Comparison of ENCODE assay signal across 25 cellular contexts in genomic region chr3:151612119-151612518, GRCh38.
"Had no signal": no experiment of that assay in that cellular context is flagged by ENCODE, and none has a peak within 500 bp of the region (broad histone marks: within the 10 kb centered on the region; RNA-seq: fewer than 3 reads in every experiment).

No MANE protein-coding gene starts in this region.

- H3K9me3 ChIP-seq: SJSA1 had no signal

- H3K27ac ChIP-seq: SJSA1 had no signal

- H3K4me1 Mint-ChIP-seq: activated CD4-positive, alpha-beta T cell treated with anti-CD3 and anti-CD28 coated beads, Interleukin-2, amount 10 ng/mL, durations not matched to agents 24 days and 14 days; activated CD8-positive, alpha-beta memory T cell treated with anti-CD3 and anti-CD28 coated beads, Interleukin-2, amount 10 ng/mL, durations not matched to agents 7 days and 5 days; activated naive CD8-positive, alpha-beta T cell treated with anti-CD3 and anti-CD28 coated beads, Interleukin-2, amount 50 U/mL, for 24 hours had no signal

- H3K27me3 Mint-ChIP-seq: activated CD4-positive, alpha-beta T cell treated with anti-CD3 and anti-CD28 coated beads, Interleukin-2, amount 10 ng/mL, durations not matched to agents 24 days and 14 days; activated CD8-positive, alpha-beta memory T cell treated with anti-CD3 and anti-CD28 coated beads, Interleukin-2, amount 10 ng/mL, durations not matched to agents 7 days and 5 days had no signal

- ATAC-seq: activated CD4-positive, CD25-positive, alpha-beta regulatory T cell treated with anti-CD3 and anti-CD28 coated beads, Interleukin-2, amount 50 U/mL, for 24 hours; activated CD8-positive, alpha-beta memory T cell treated with anti-CD3 and anti-CD28 coated beads, Interleukin-2, amount 10 ng/mL, durations not matched to agents 7 days and 5 days; activated naive CD4-positive, alpha-beta T cell treated with anti-CD3 and anti-CD28 coated beads, Interleukin-2, amount 50 U/mL, for 72 hours; activated naive CD8-positive, alpha-beta T cell treated with anti-CD3 and anti-CD28 coated beads, Interleukin-2, amount 50 U/mL, for 24 hours; activated T-cell treated with anti-CD3 and anti-CD28 coated beads, Interleukin-2, amount 50 U/mL, for 4 hours; SK-N-SH treated with all-trans-retinoic acid at 6 μM for 48 hours had no signal

- DNase-seq: activated CD4-positive, alpha-beta T cell treated with anti-CD3 and anti-CD28 coated beads, Interleukin-2, amount 10 ng/mL, durations not matched to agents 24 days and 14 days; activated CD4-positive, alpha-beta T cell treated with anti-CD3 and anti-CD28 coated beads, Interleukin-2, amount 50 U/mL, for 48 hours; activated CD8-positive, alpha-beta memory T cell treated with anti-CD3 and anti-CD28 coated beads, Interleukin-2, amount 10 ng/mL, durations not matched to agents 7 days and 5 days; activated effector memory CD4-positive, alpha-beta T cell treated with anti-CD3 and anti-CD28 coated beads, Interleukin-2, amount 50 U/mL, for 16 hours; activated naive CD4-positive, alpha-beta T cell treated with Interleukin-2 at 50 U/mL for 16 hours; activated naive CD8-positive, alpha-beta T cell treated with anti-CD3 and anti-CD28 coated beads, Interleukin-2, amount 50 U/mL, for 24 hours; activated T-cell treated with anti-CD3 and anti-CD28 coated beads, Interleukin-2, amount 50 U/mL, for 4 hours; amygdala; NCI-H1105 treated with DMSO at 0.1 percent for 48 hours; NCI-H1436 treated with DMSO at 0.1 percent for 48 hours; NCI-H187; NCI-H2081; NCI-H510A treated with DMSO at 0.1 percent for 48 hours; NCI-H69; NK-92 treated with Interleukin-12 subunit alpha and Interleukin-12 subunit beta, amount 100 ng/mL, for 24 hours; OCI-M1; SHP77; SW 1271 had no signal

- H3K36me3 Mint-ChIP-seq: activated CD8-positive, alpha-beta memory T cell treated with anti-CD3 and anti-CD28 coated beads, Interleukin-2, amount 10 ng/mL, durations not matched to agents 7 days and 5 days; activated naive CD4-positive, alpha-beta T cell treated with anti-CD3 and anti-CD28 coated beads, Interleukin-2, amount 50 U/mL, for 72 hours had no signal

- H3K27ac Mint-ChIP-seq: activated CD4-positive, alpha-beta T cell treated with anti-CD3 and anti-CD28 coated beads, Interleukin-2, amount 10 ng/mL, durations not matched to agents 24 days and 14 days; activated CD8-positive, alpha-beta memory T cell treated with anti-CD3 and anti-CD28 coated beads, Interleukin-2, amount 10 ng/mL, durations not matched to agents 7 days and 5 days; activated naive CD4-positive, alpha-beta T cell treated with anti-CD3 and anti-CD28 coated beads, Interleukin-2, amount 50 U/mL, for 72 hours; activated naive CD8-positive, alpha-beta T cell treated with anti-CD3 and anti-CD28 coated beads, Interleukin-2, amount 50 U/mL, for 24 hours; T-helper 2 cell treated with Interferon-gamma antibody and Interleukin-4, amounts not matched to agents 5 μg/mL and 100 μg/mL, for 36 hours had no signal

- FAIRE-seq: bronchial epithelial cell, RCC 7860 had no signal

- H3K4me3 ChIP-seq: SJSA1 had no signal

- H3K4me3 Mint-ChIP-seq: activated CD4-positive, alpha-beta T cell treated with anti-CD3 and anti-CD28 coated beads, Interleukin-2, amount 10 ng/mL, durations not matched to agents 24 days and 14 days; activated CD8-positive, alpha-beta memory T cell treated with anti-CD3 and anti-CD28 coated beads, Interleukin-2, amount 10 ng/mL, durations not matched to agents 7 days and 5 days; activated naive CD8-positive, alpha-beta T cell treated with anti-CD3 and anti-CD28 coated beads, Interleukin-2, amount 50 U/mL, for 24 hours; activated T-cell treated with anti-CD3 and anti-CD28 coated beads, Interleukin-2, amount 50 U/mL, for 4 hours; T-helper 2 cell treated with Interferon-gamma antibody and Interleukin-4, amounts not matched to agents 5 μg/mL and 100 μg/mL, for 36 hours had no signal

- H3K27me3 ChIP-seq: SJSA1 had no signal

- H3K36me3 ChIP-seq: SJSA1 had no signal

- H3K4me1 ChIP-seq: SJSA1 had no signal

- H3K9me3 Mint-ChIP-seq: activated CD4-positive, alpha-beta T cell treated with anti-CD3 and anti-CD28 coated beads, Interleukin-2, amount 10 ng/mL, durations not matched to agents 24 days and 14 days; T-helper 2 cell treated with Interferon-gamma antibody and Interleukin-4, amounts not matched to agents 5 μg/mL and 100 μg/mL, for 36 hours had no signal
